Comparison of ENCODE assay signal across 2 cellular contexts in genomic region chr10:131824371-131825149, GRCh38.
TF ChIP-seq lines count a peak whose summit lies in the region.

No MANE protein-coding gene starts in this region.

TF ChIP-seq in A549, 52 proteins besides CTCF, POLR2A, EP300 and RAD21 (continued from another document):
- TF ChIP-seq, protein P1, sequence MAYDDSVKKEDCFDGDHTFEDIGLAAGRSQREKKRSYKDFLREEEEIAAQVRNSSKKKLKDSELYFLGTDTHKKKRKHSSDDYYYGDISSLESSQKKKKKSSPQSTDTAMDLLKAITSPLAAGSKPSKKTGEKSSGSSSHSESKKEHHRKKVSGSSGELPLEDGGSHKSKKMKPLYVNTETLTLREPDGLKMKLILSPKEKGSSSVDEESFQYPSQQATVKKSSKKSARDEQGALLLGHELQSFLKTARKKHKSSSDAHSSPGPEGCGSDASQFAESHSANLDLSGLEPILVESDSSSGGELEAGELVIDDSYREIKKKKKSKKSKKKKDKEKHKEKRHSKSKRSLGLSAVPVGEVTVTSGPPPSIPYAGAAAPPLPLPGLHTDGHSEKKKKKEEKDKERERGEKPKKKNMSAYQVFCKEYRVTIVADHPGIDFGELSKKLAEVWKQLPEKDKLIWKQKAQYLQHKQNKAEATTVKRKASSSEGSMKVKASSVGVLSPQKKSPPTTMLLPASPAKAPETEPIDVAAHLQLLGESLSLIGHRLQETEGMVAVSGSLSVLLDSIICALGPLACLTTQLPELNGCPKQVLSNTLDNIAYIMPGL (CRISPR knock-in tag; IDR thresholded peaks at IDR 0.05; ENCODE audit: borderline replicate concordance), result no peak
- no peak for TF ChIP-seq ATOH8 (CRISPR knock-in tag; IDR thresholded peaks at IDR 0.05; ENCODE audit: low read depth)
- no peak for TF ChIP-seq BCL3 (IDR thresholded peaks at IDR 0.05)
- no peak for TF ChIP-seq SREBF2 (IDR thresholded peaks at IDR 0.05)
- no peak for TF ChIP-seq MYC (IDR thresholded peaks at IDR 0.05; ENCODE audit: borderline replicate concordance, low read length)
- TF ChIP-seq MAX (IDR thresholded peaks at IDR 0.05), result no peak

TF ChIP-seq in GM23338, 12 proteins besides CTCF, POLR2A, EP300 and RAD21 (continued from another document):
- TF ChIP-seq, protein P2, sequence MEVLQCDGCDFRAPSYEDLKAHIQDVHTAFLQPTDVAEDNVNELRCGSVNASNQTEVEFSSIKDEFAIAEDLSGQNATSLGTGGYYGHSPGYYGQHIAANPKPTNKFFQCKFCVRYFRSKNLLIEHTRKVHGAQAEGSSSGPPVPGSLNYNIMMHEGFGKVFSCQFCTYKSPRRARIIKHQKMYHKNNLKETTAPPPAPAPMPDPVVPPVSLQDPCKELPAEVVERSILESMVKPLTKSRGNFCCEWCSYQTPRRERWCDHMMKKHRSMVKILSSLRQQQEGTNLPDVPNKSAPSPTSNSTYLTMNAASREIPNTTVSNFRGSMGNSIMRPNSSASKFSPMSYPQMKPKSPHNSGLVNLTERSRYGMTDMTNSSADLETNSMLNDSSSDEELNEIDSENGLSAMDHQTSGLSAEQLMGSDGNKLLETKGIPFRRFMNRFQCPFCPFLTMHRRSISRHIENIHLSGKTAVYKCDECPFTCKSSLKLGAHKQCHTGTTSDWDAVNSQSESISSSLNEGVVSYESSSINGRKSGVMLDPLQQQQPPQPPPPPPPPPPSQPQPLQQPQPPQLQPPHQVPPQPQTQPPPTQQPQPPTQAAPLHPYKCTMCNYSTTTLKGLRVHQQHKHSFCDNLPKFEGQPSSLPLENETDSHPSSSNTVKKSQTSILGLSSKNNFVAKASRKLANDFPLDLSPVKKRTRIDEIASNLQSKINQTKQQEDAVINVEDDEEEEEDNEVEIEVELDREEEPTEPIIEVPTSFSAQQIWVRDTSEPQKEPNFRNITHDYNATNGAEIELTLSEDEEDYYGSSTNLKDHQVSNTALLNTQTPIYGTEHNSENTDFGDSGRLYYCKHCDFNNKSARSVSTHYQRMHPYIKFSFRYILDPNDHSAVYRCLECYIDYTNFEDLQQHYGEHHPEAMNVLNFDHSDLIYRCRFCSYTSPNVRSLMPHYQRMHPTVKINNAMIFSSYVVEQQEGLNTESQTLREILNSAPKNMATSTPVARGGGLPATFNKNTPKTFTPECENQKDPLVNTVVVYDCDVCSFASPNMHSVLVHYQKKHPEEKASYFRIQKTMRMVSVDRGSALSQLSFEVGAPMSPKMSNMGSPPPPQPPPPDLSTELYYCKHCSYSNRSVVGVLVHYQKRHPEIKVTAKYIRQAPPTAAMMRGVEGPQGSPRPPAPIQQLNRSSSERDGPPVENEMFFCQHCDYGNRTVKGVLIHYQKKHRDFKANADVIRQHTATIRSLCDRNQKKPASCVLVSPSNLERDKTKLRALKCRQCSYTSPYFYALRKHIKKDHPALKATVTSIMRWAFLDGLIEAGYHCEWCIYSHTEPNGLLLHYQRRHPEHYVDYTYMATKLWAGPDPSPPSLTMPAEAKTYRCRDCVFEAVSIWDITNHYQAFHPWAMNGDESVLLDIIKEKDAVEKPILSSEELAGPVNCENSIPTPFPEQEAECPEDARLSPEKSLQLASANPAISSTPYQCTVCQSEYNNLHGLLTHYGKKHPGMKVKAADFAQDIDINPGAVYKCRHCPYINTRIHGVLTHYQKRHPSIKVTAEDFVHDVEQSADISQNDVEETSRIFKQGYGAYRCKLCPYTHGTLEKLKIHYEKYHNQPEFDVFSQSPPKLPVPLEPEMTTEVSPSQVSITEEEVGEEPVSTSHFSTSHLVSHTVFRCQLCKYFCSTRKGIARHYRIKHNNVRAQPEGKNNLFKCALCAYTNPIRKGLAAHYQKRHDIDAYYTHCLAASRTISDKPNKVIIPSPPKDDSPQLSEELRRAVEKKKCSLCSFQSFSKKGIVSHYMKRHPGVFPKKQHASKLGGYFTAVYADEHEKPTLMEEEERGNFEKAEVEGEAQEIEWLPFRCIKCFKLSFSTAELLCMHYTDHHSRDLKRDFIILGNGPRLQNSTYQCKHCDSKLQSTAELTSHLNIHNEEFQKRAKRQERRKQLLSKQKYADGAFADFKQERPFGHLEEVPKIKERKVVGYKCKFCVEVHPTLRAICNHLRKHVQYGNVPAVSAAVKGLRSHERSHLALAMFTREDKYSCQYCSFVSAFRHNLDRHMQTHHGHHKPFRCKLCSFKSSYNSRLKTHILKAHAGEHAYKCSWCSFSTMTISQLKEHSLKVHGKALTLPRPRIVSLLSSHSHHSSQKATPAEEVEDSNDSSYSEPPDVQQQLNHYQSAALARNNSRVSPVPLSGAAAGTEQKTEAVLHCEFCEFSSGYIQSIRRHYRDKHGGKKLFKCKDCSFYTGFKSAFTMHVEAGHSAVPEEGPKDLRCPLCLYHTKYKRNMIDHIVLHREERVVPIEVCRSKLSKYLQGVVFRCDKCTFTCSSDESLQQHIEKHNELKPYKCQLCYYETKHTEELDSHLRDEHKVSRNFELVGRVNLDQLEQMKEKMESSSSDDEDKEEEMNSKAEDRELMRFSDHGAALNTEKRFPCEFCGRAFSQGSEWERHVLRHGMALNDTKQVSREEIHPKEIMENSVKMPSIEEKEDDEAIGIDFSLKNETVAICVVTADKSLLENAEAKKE (CRISPR knock-in tag; IDR thresholded peaks at IDR 0.05), result no peak
- TF ChIP-seq REST (IDR thresholded peaks at IDR 0.05; ENCODE audit: unreplicated experiment) (no peak), EZH2 (IDR thresholded peaks at IDR 0.05; ENCODE audit: low read depth, unreplicated experiment) (no peak), JUNB (IDR thresholded peaks at IDR 0.05; ENCODE audit: unreplicated experiment) (no peak), EZH2phosphoT487 (IDR thresholded peaks at IDR 0.05; ENCODE audit: unreplicated experiment) (no peak)
